37 cellular contexts compared by ENCODE assay signal in genomic region chr14:38775986-38776385, GRCh38.
"Had no signal": no experiment of that assay in that cellular context is flagged by ENCODE, and none has a peak within 500 bp of the region (broad histone marks: within the 10 kb centered on the region; RNA-seq: fewer than 3 reads in every experiment).

No MANE protein-coding gene starts in this region.

- H3K27ac Mint-ChIP-seq: activated B cell treated with CpG ODN at 0.5 μM for 24 hours; activated CD4-positive, alpha-beta memory T cell treated with anti-CD3 and anti-CD28 coated beads for 36 hours; activated CD4-positive, alpha-beta T cell treated with anti-CD3 and anti-CD28 coated beads, Interleukin-2, amount 10 ng/mL, durations not matched to agents 24 days and 14 days; activated CD8-positive, alpha-beta T cell treated with anti-CD3 and anti-CD28 coated beads for 36 hours; activated naive CD4-positive, alpha-beta T cell treated with anti-CD3 and anti-CD28 coated beads, Interleukin-2, amount 10 ng/mL, durations not matched to agents 7 days and 5 days; activated naive CD4-positive, alpha-beta T cell treated with anti-CD3 and anti-CD28 coated beads, Interleukin-2, amount 50 U/mL, for 24 hours; activated naive CD8-positive, alpha-beta T cell; activated naive CD8-positive, alpha-beta T cell treated with anti-CD3 and anti-CD28 coated beads, Interleukin-2, amount 10 ng/mL, durations not matched to agents 7 days and 5 days; activated naive CD8-positive, alpha-beta T cell treated with anti-CD3 and anti-CD28 coated beads, Interleukin-2, amount 50 U/mL, for 24 hours; activated T-cell treated with anti-CD3 and anti-CD28 coated beads, Interleukin-2, amount 50 U/mL, for 72 hours; activated T-helper 2 cell treated with anti-CD3 and anti-CD28 coated beads, Interferon-gamma antibody, Interleukin-2, Interleukin-4, amounts not matched to agents 10 μg/mL and 5 μg/mL and 100 μg/mL, durations not matched to agents 14 hours and 24 hours and 36 hours; T-helper 1 cell treated with Interleukin-12 subunit alpha and Interleukin-12 subunit beta and Interleukin-4 antibody, amounts not matched to agents 30 μg/mL and 1 μg/mL, for 36 hours; T-helper 2 cell treated with Interferon-gamma antibody and Interleukin-4, amounts not matched to agents 5 μg/mL and 100 μg/mL, for 36 hours had no signal

- H3K4me1 ChIP-seq: ascending aorta had no signal

- H3K27ac ChIP-seq: ascending aorta, brain microvascular endothelial cell, cardiac muscle cell, VCaP had no signal

- ATAC-seq: activated CD8-positive, alpha-beta T cell treated with anti-CD3 and anti-CD28 coated beads for 36 hours; activated naive CD8-positive, alpha-beta T cell treated with anti-CD3 and anti-CD28 coated beads, Interleukin-2, amount 50 U/mL, for 24 hours; activated T-cell treated with anti-CD3 and anti-CD28 coated beads, Interleukin-2, amount 50 U/mL, for 4 hours; activated T-cell treated with anti-CD3 and anti-CD28 coated beads, Interleukin-2, amount 50 U/mL, for 72 hours had no signal

- DNase-seq: activated B cell treated with CpG ODN at 0.5 μM for 24 hours; activated CD4-positive, alpha-beta memory T cell treated with anti-CD3 and anti-CD28 coated beads for 36 hours; activated CD4-positive, alpha-beta T cell treated with anti-CD3 and anti-CD28 coated beads for 4 hours; activated CD4-positive, alpha-beta T cell treated with anti-CD3 and anti-CD28 coated beads, Interleukin-2, amount 10 ng/mL, durations not matched to agents 24 days and 14 days; activated CD4-positive, alpha-beta T cell treated with anti-CD3 and anti-CD28 coated beads, Interleukin-2, amount 50 U/mL, for 1 hour; activated CD4-positive, alpha-beta T cell treated with anti-CD3 and anti-CD28 coated beads, Interleukin-2, amount 50 U/mL, for 4 hours; activated CD4-positive, CD25-positive, alpha-beta regulatory T cell treated with anti-CD3 and anti-CD28 coated beads, Interleukin-2, amount 50 U/mL, for 72 hours; activated CD8-positive, alpha-beta memory T cell treated with anti-CD3 and anti-CD28 coated beads, Interleukin-2, amount 50 U/mL, for 4 hours; activated CD8-positive, alpha-beta T cell treated with anti-CD3 and anti-CD28 coated beads for 36 hours; activated effector memory CD4-positive, alpha-beta T cell treated with Interleukin-2 at 50 U/mL for 16 hours; activated gamma-delta T cell; activated naive CD4-positive, alpha-beta T cell treated with anti-CD3 and anti-CD28 coated beads, Interleukin-2, amount 10 ng/mL, durations not matched to agents 7 days and 5 days; activated naive CD4-positive, alpha-beta T cell treated with Interleukin-2 at 50 U/mL for 16 hours; activated naive CD8-positive, alpha-beta T cell treated with anti-CD3 and anti-CD28 coated beads, Interleukin-2, amount 10 ng/mL, durations not matched to agents 7 days and 5 days; activated naive CD8-positive, alpha-beta T cell treated with anti-CD3 and anti-CD28 coated beads, Interleukin-2, amount 50 U/mL, for 24 hours; activated T-cell treated with anti-CD3 and anti-CD28 coated beads for 4 hours; activated T-cell treated with anti-CD3 and anti-CD28 coated beads, Interleukin-2, amount 50 U/mL, for 1 hour; activated T-cell treated with anti-CD3 and anti-CD28 coated beads, Interleukin-2, amount 50 U/mL, for 4 hours; activated T-cell treated with anti-CD3 and anti-CD28 coated beads, Interleukin-2, amount 50 U/mL, for 72 hours; amygdala; anterior cingulate cortex; brain microvascular endothelial cell; caudate nucleus; cerebellar nuclear complex; SW 1271; T-helper 1 cell; T-helper 2 cell; T-helper 9 cell had no signal

- H3K4me1 Mint-ChIP-seq: activated B cell treated with CpG ODN at 0.5 μM for 24 hours; activated CD4-positive, alpha-beta T cell treated with anti-CD3 and anti-CD28 coated beads, Interleukin-2, amount 10 ng/mL, durations not matched to agents 24 days and 14 days; activated naive CD4-positive, alpha-beta T cell treated with anti-CD3 and anti-CD28 coated beads, Interleukin-2, amount 10 ng/mL, durations not matched to agents 7 days and 5 days; activated naive CD4-positive, alpha-beta T cell treated with anti-CD3 and anti-CD28 coated beads, Interleukin-2, amount 50 U/mL, for 24 hours; activated naive CD8-positive, alpha-beta T cell treated with anti-CD3 and anti-CD28 coated beads, Interleukin-2, amount 10 ng/mL, durations not matched to agents 7 days and 5 days; activated naive CD8-positive, alpha-beta T cell treated with anti-CD3 and anti-CD28 coated beads, Interleukin-2, amount 50 U/mL, for 24 hours; central memory CD8-positive, alpha-beta T cell had no signal

- H3K36me3 Mint-ChIP-seq: activated CD4-positive, alpha-beta memory T cell treated with anti-CD3 and anti-CD28 coated beads for 36 hours; activated naive CD4-positive, alpha-beta T cell treated with anti-CD3 and anti-CD28 coated beads, Interleukin-2, amount 10 ng/mL, durations not matched to agents 7 days and 5 days; activated naive CD4-positive, alpha-beta T cell treated with anti-CD3 and anti-CD28 coated beads, Interleukin-2, amount 50 U/mL, for 24 hours; activated naive CD8-positive, alpha-beta T cell; activated naive CD8-positive, alpha-beta T cell treated with anti-CD3 and anti-CD28 coated beads, Interleukin-2, amount 10 ng/mL, durations not matched to agents 7 days and 5 days had no signal

- H3K27me3 ChIP-seq: ascending aorta, brain microvascular endothelial cell, cardiac muscle cell had no signal

- H3K4me3 Mint-ChIP-seq: activated B cell treated with CpG ODN at 0.5 μM for 24 hours; activated CD4-positive, alpha-beta memory T cell treated with anti-CD3 and anti-CD28 coated beads for 36 hours; activated CD4-positive, alpha-beta T cell treated with anti-CD3 and anti-CD28 coated beads, Interleukin-2, amount 10 ng/mL, durations not matched to agents 24 days and 14 days; activated CD8-positive, alpha-beta T cell treated with anti-CD3 and anti-CD28 coated beads for 36 hours; activated naive CD4-positive, alpha-beta T cell treated with anti-CD3 and anti-CD28 coated beads, Interleukin-2, amount 10 ng/mL, durations not matched to agents 7 days and 5 days; activated naive CD4-positive, alpha-beta T cell treated with anti-CD3 and anti-CD28 coated beads, Interleukin-2, amount 50 U/mL, for 24 hours; activated naive CD8-positive, alpha-beta T cell; activated naive CD8-positive, alpha-beta T cell treated with anti-CD3 and anti-CD28 coated beads, Interleukin-2, amount 10 ng/mL, durations not matched to agents 7 days and 5 days; activated naive CD8-positive, alpha-beta T cell treated with anti-CD3 and anti-CD28 coated beads, Interleukin-2, amount 50 U/mL, for 24 hours; activated T-cell treated with anti-CD3 and anti-CD28 coated beads, Interleukin-2, amount 50 U/mL, for 4 hours; activated T-cell treated with anti-CD3 and anti-CD28 coated beads, Interleukin-2, amount 50 U/mL, for 72 hours; central memory CD8-positive, alpha-beta T cell; T-helper 1 cell treated with Interleukin-12 subunit alpha and Interleukin-12 subunit beta and Interleukin-4 antibody, amounts not matched to agents 30 μg/mL and 1 μg/mL, for 36 hours; T-helper 2 cell treated with Interferon-gamma antibody and Interleukin-4, amounts not matched to agents 5 μg/mL and 100 μg/mL, for 36 hours had no signal

- H3K9me3 ChIP-seq: ascending aorta had no signal

- H3K9me3 Mint-ChIP-seq: activated B cell treated with CpG ODN at 0.5 μM for 24 hours; activated CD4-positive, alpha-beta memory T cell treated with anti-CD3 and anti-CD28 coated beads for 36 hours; activated CD4-positive, alpha-beta T cell treated with anti-CD3 and anti-CD28 coated beads, Interleukin-2, amount 10 ng/mL, durations not matched to agents 24 days and 14 days; activated CD8-positive, alpha-beta T cell treated with anti-CD3 and anti-CD28 coated beads for 36 hours; activated naive CD4-positive, alpha-beta T cell treated with anti-CD3 and anti-CD28 coated beads, Interleukin-2, amount 10 ng/mL, durations not matched to agents 7 days and 5 days; activated naive CD8-positive, alpha-beta T cell treated with anti-CD3 and anti-CD28 coated beads, Interleukin-2, amount 10 ng/mL, durations not matched to agents 7 days and 5 days; activated naive CD8-positive, alpha-beta T cell treated with anti-CD3 and anti-CD28 coated beads, Interleukin-2, amount 50 U/mL, for 24 hours; activated T-cell treated with anti-CD3 and anti-CD28 coated beads, Interleukin-2, amount 50 U/mL, for 4 hours; activated T-cell treated with anti-CD3 and anti-CD28 coated beads, Interleukin-2, amount 50 U/mL, for 72 hours; activated T-helper 2 cell treated with anti-CD3 and anti-CD28 coated beads, Interferon-gamma antibody, Interleukin-2, Interleukin-4, amounts not matched to agents 10 μg/mL and 5 μg/mL and 100 μg/mL, durations not matched to agents 14 hours and 24 hours and 36 hours; T-helper 1 cell treated with Interleukin-12 subunit alpha and Interleukin-12 subunit beta and Interleukin-4 antibody, amounts not matched to agents 30 μg/mL and 1 μg/mL, for 36 hours; T-helper 2 cell treated with Interferon-gamma antibody and Interleukin-4, amounts not matched to agents 5 μg/mL and 100 μg/mL, for 36 hours had no signal

- H3K27me3 Mint-ChIP-seq: activated B cell treated with CpG ODN at 0.5 μM for 24 hours; activated CD4-positive, alpha-beta memory T cell treated with anti-CD3 and anti-CD28 coated beads for 36 hours; activated CD4-positive, alpha-beta T cell treated with anti-CD3 and anti-CD28 coated beads, Interleukin-2, amount 10 ng/mL, durations not matched to agents 24 days and 14 days; activated CD8-positive, alpha-beta T cell treated with anti-CD3 and anti-CD28 coated beads for 36 hours; activated naive CD4-positive, alpha-beta T cell treated with anti-CD3 and anti-CD28 coated beads, Interleukin-2, amount 10 ng/mL, durations not matched to agents 7 days and 5 days; activated naive CD8-positive, alpha-beta T cell treated with anti-CD3 and anti-CD28 coated beads, Interleukin-2, amount 50 U/mL, for 24 hours had no signal

- H3K4me3 ChIP-seq: ascending aorta, cardiac muscle cell had no signal

- H3K36me3 ChIP-seq: ascending aorta, brain microvascular endothelial cell, cardiac muscle cell had no signal
